12 cellular contexts compared by ENCODE assay signal in genomic region chr2:198499539-198499938, GRCh38.
DNase-seq lines count a peak whose midpoint lies in the region; ATAC-seq and TF ChIP-seq lines count a peak whose summit lies in the region.
"Had no signal": no experiment of that assay in that cellular context is flagged by ENCODE, and none has a peak within 500 bp of the region (broad histone marks: within the 10 kb centered on the region; RNA-seq: fewer than 3 reads in every experiment).

No MANE protein-coding gene starts in this region.

- no peak overlapping the region for H3K4me2 ChIP-seq in H9 (ENCODE audit: insufficient read depth, insufficient read length, low read length)
- H3K4me2 ChIP-seq: BLaER1 had no signal

- H4K91ac ChIP-seq in H9 (ENCODE audit: insufficient read length, low read depth, low read length), result no peak overlapping the region

- no peak overlapping the region for H2AK5ac ChIP-seq in H9 (ENCODE audit: insufficient read length, low read length)

- no peaks in the 10 kb centered on the region for H3K36me3 Mint-ChIP-seq in H9 (ENCODE audit: insufficient read depth in 1 of 3, low read depth in 3 of 3)

- H3K79me2 ChIP-seq in H9 (ENCODE audit: insufficient read depth, low read length), result no peaks in the 10 kb centered on the region

- H3K23me2 ChIP-seq in H9 (ENCODE audit: insufficient read length, low read depth, low read length, poor library complexity, severe bottlenecking), result no peaks in the 10 kb centered on the region

- H2BK20ac ChIP-seq in H9 (ENCODE audit: low read depth, low read length, poor library complexity, severe bottlenecking), result no peak overlapping the region

- H3K56ac ChIP-seq in H9 (ENCODE audit: insufficient read length, low read depth, low read length), result no peak overlapping the region

- H3K4me3 ChIP-seq in A673 (ENCODE audit: low read depth, low read length, poor library complexity, severe bottlenecking) (no peak overlapping the region), cardiac fibroblast (replicated peaks in 1 of 2; ENCODE audit: low read depth in 2 of 2, low read length in 2 of 2) (no peak overlapping the region), lung (no peak overlapping the region)
- H3K4me3 ChIP-seq: BLaER1, skin epidermis had no signal

- no peak overlapping the region for H2BK12ac ChIP-seq in H9 (ENCODE audit: insufficient read length, low read depth, low read length)

- H3K27me3 ChIP-seq in A673 (replicated peaks; ENCODE audit: insufficient read depth, low read depth, low read length, poor library complexity) (no peaks in the 10 kb centered on the region), H9 (ENCODE audit: insufficient read depth, low read length) (no peaks in the 10 kb centered on the region), lung (ENCODE audit: control insufficient read depth, insufficient read depth) (no peaks in the 10 kb centered on the region)
- H3K27me3 ChIP-seq: BLaER1 had no signal

- H4K20me1 ChIP-seq in H9 (ENCODE audit: control insufficient read depth, insufficient read depth, insufficient read length), result no peaks in the 10 kb centered on the region
- H4K20me1 ChIP-seq: BLaER1 had no signal

- no peak overlapping the region for H3K23ac ChIP-seq in H9 (ENCODE audit: insufficient read length, low read depth, low read length)

- peak overlapping the region; percentile 8; the same call in 1 of the 2 replicates for H3K14ac ChIP-seq in H9 (ENCODE audit: insufficient read depth, low read length)

- H4K8ac ChIP-seq in H9 (replicated peaks; ENCODE audit: insufficient read length, low read depth, low read length), result no peak overlapping the region

- H3K9me3 Mint-ChIP-seq in H9, result no peaks in the 10 kb centered on the region

- no peak overlapping the region for H2BK120ac ChIP-seq in H9 (ENCODE audit: low read depth, low read length, poor library complexity, severe bottlenecking)

- no peak overlapping the region for H3K4ac ChIP-seq in H9 (ENCODE audit: low read depth, low read length)

- H3K36me3 ChIP-seq in A673 (ENCODE audit: insufficient read depth, low read length, poor library complexity, severe bottlenecking) (no peaks in the 10 kb centered on the region), lung (ENCODE audit: control insufficient read depth in 2 of 2, insufficient read depth in 2 of 2, low read length in 2 of 2) (no peaks in the 10 kb centered on the region)
- H3K36me3 ChIP-seq: BLaER1 had no signal

- H3K79me1 ChIP-seq in H9 (ENCODE audit: insufficient read depth, low read depth, low read length, poor library complexity, severe bottlenecking), result no peaks in the 10 kb centered on the region

- H3K27me3 Mint-ChIP-seq in H9 (ENCODE audit: low read depth), result no peaks in the 10 kb centered on the region

- peak; percentile 50 for DNase-seq in A673 (ENCODE audit: low spot score)
- no peak for DNase-seq in H9
- DNase-seq in cardiac fibroblast (ENCODE audit: low read depth in 2 of 2), result peak; percentile 10 to 88
- peak; percentile 28 for DNase-seq in lung (ENCODE audit: low spot score)
- DNase-seq in activated CD8-positive, alpha-beta memory T cell treated with anti-CD3 and anti-CD28 coated beads for 24 hours, result no peak
- no peak for DNase-seq in activated T-cell treated with anti-CD3 and anti-CD28 coated beads, Interleukin-2, amount 50 U/mL, for 1 hour
- DNase-seq in NCI-H226, result no peak
- DNase-seq: activated CD8-positive, alpha-beta memory T cell treated with anti-CD3 and anti-CD28 coated beads, Interleukin-2, amount 50 U/mL, for 48 hours had no signal

- ATAC-seq in lung (ENCODE audit: insufficient read depth, low FRiP score) (peak; percentile 64), HG02852 (IDR thresholded peaks at IDR 0.05; ENCODE audit: unreplicated experiment) (no peak)
- ATAC-seq: esophagus mucosa had no signal

- no CpG with 5 or more reads among the region's 6 CpGs for WGBS in H9 (ENCODE audit: extremely low coverage, insufficient read length, low lambda C conversion rate)
- WGBS in lung, 2 donors, result 39 to 46% methylated on average over 6 of the region's 6 CpGs

- H3K18ac ChIP-seq in H9 (ENCODE audit: insufficient read length, low read depth, low read length), result no peak overlapping the region

- no peaks in the 10 kb centered on the region for H3K4me1 ChIP-seq in A673 (ENCODE audit: insufficient read depth, low read length, poor library complexity, severe bottlenecking)
- peaks cover 2% of the 10 kb centered on the region; the same call in 1 of the 2 replicates for H3K4me1 ChIP-seq in H9 (ENCODE audit: insufficient read depth, low read length)
- H3K4me1 ChIP-seq in lung (ENCODE audit: control insufficient read depth in 2 of 2, insufficient read depth in 2 of 2, low read length in 2 of 2), result peaks cover 0 to 1% of the 10 kb centered on the region in 2 donors
- H3K4me1 ChIP-seq: BLaER1 had no signal

- H3K27ac ChIP-seq in A673 (ENCODE audit: low read depth, low read length, poor library complexity, severe bottlenecking), result no peak overlapping the region
- no peak overlapping the region for H3K27ac ChIP-seq in H9 (ENCODE audit: insufficient read length, low read depth, low read length)
- H3K27ac ChIP-seq in lung (ENCODE audit: low read depth in 1 of 2, low read length in 1 of 2), result no peak overlapping the region
- H3K27ac ChIP-seq: BLaER1 had no signal

- peaks cover 22 to 25% of the 10 kb centered on the region in 2 experiments for H3K4me1 Mint-ChIP-seq in H9

- H4K5ac ChIP-seq in H9 (ENCODE audit: insufficient read length, low read depth, low read length), result no peak overlapping the region

- TF ChIP-seq CTCF in A673 (conservative IDR thresholded peaks at IDR 0.05; ENCODE audit: low read depth, low read length), result no peak
- TF ChIP-seq CTCF in H9 (conservative IDR thresholded peaks at IDR 0.05), result no peak
- no peak for TF ChIP-seq CTCF in cardiac fibroblast (IDR thresholded peaks at IDR 0.05; ENCODE audit: low read depth, low read length)
- no peak for TF ChIP-seq CTCF in lung (IDR thresholded peaks at IDR 0.05; ENCODE audit: control extremely low read depth, extremely low read depth)

- no peak overlapping the region for H2AFZ ChIP-seq in H9 (ENCODE audit: low read length)

- H3K27ac Mint-ChIP-seq in H9, result peak overlapping the region; percentile 16 to 65 (median 16); a peak in 2 of 7 replicates

- H3K4me3 Mint-ChIP-seq in H9, result no peak overlapping the region

- CTCF ChIA-PET in A673 (lab: Charles Lee), result no interaction called here

- H3K9me3 ChIP-seq in A673 (ENCODE audit: low read depth, low read length, poor library complexity, severe bottlenecking) (no peaks in the 10 kb centered on the region), H9 (ENCODE audit: control insufficient read depth, low read depth, low read length) (no peaks in the 10 kb centered on the region), lung (ENCODE audit: control insufficient read depth in 2 of 2, insufficient read depth in 1 of 2, low read length in 1 of 2) (no peaks in the 10 kb centered on the region)
- H3K9me3 ChIP-seq: BLaER1 had no signal

- no peak overlapping the region for H3T11ph ChIP-seq in H9 (ENCODE audit: low read length)

- POLR2A ChIA-PET in A673 (lab: Charles Lee; ENCODE audit: low non-redundant PET), result no interaction called here

- H3K9ac ChIP-seq in H9 (ENCODE audit: extremely low read depth, insufficient read length, low read length), result no peak overlapping the region
- H3K9ac ChIP-seq: BLaER1 had no signal

- no TSS peak for BruUV-seq in A673 (replicated peaks; lab: Mats Ljungman, UMichigan)

- no peak overlapping the region for H2BK5ac ChIP-seq in H9 (ENCODE audit: insufficient read length, low read length)

- intact Hi-C loops in A673 (cut with micrococcal nuclease; ENCODE audit: unreplicated experiment), result no loop called here

- no peak overlapping the region for H2BK15ac ChIP-seq in H9 (ENCODE audit: low read depth, low read length)

Comparison
In these comparisons a context has a peak if more than half of its experiments do, and no peak if none do; other contexts are left out.
1. DNase-seq: peak in A673 (single experiment), cardiac fibroblast (2 of 2) and lung (single experiment); none in H9 (single experiment), activated CD8-positive, alpha-beta memory T cell treated with anti-CD3 and anti-CD28 coated beads for 24 hours (single experiment), activated T-cell treated with anti-CD3 and anti-CD28 coated beads, Interleukin-2, amount 50 U/mL, for 1 hour (single experiment) and NCI-H226 (single experiment).